Comparison of ENCODE assay signal across 6 cellular contexts in genomic region chr2:218216336-218216673, GRCh38. TPM values are rescaled to one million over a fixed set of nuclear protein-coding genes. Genes with fewer than 3 reads are reported as not detected.
DNase-seq lines count a peak whose midpoint lies in the region; ATAC-seq and TF ChIP-seq lines count a peak whose summit lies in the region.

No MANE protein-coding gene starts in this region.

- no peak for DNase-seq in CD4-positive, CD25-positive, alpha-beta regulatory T cell
- DNase-seq in activated B cell treated with CpG ODN at 0.5 μM for 24 hours (no peak), right lobe of liver (peak in 1 of 3 donors; percentile 39), NCI-H2227 (lab: John Stamatoyannopoulos, UW; ENCODE audit: unreplicated experiment) (no peak), NCI-H446 (lab: John Stamatoyannopoulos, UW) (no peak)
- DNase-seq in activated CD4-positive, alpha-beta T cell treated with anti-CD3 and anti-CD28 coated beads, Interleukin-2, amount 50 U/mL, for 4 hours = no peak

- peaks cover 36% of the 10 kb centered on the region for H3K4me1 ChIP-seq in CD4-positive, CD25-positive, alpha-beta regulatory T cell (ENCODE audit: control insufficient read depth, insufficient read depth, low read length, poor library complexity, severe bottlenecking)
- H3K4me1 ChIP-seq in right lobe of liver = peaks cover 0 to 19% (median 6%) of the 10 kb centered on the region in 4 donors

- peaks cover 23 to 41% (median 32%) of the 10 kb centered on the region in 4 donors for H3K4me1 Mint-ChIP-seq in CD4-positive, CD25-positive, alpha-beta regulatory T cell
- peaks cover 40% of the 10 kb centered on the region for H3K4me1 Mint-ChIP-seq in activated B cell treated with CpG ODN at 0.5 μM for 24 hours

- H3K27me3 Mint-ChIP-seq in CD4-positive, CD25-positive, alpha-beta regulatory T cell = peaks cover 5% of the 10 kb centered on the region
- no peaks in the 10 kb centered on the region for H3K27me3 Mint-ChIP-seq in activated B cell treated with CpG ODN at 0.5 μM for 24 hours

- ATAC-seq in CD4-positive, CD25-positive, alpha-beta regulatory T cell (ENCODE audit: low read depth in 2 of 2) = no peak
- ATAC-seq in activated B cell treated with CpG ODN at 0.5 μM for 24 hours (ENCODE audit: low read depth) (no peak), right lobe of liver (peak in 2 of 4 donors; percentile 1 to 2)

- TF ChIP-seq CTCF in activated B cell treated with CpG ODN at 0.5 μM for 24 hours (IDR thresholded peaks at IDR 0.05) = no peak
- no peak for TF ChIP-seq CTCF in right lobe of liver (IDR thresholded peaks at IDR 0.05)

- CTCF ChIA-PET in activated B cell treated with CpG ODN at 0.5 μM for 24 hours (lab: Charles Lee) = interaction anchor here (0.7 to 1.5 kb wide), 4 partner anchors 29 to 67 kb away, joined by 3 to 5 read pairs (median 3); partner anchors contain the start of genes AAMP and PNKD

- intact Hi-C loops in activated B cell treated with CpG ODN at 0.5 μM for 24 hours (cut with micrococcal nuclease) (loop anchor here (1.0 to 5.0 kb wide), 6 partner anchors 47 to 1172 kb away; partner anchors contain the start of genes CNOT9, CNPPD1, RETREG2 and RNF25), right lobe of liver (cut with DNase I) (no loop called here)

- WGBS in right lobe of liver (ENCODE audit: insufficient coverage, low coverage, low lambda C conversion rate, missing lambda C conversion rate) = 46% methylated on average over 9 of the region's 9 CpGs

- peak overlapping the region; percentile 87 to 99 (median 90) for H3K4me3 Mint-ChIP-seq in CD4-positive, CD25-positive, alpha-beta regulatory T cell
- peak overlapping the region; percentile 98 for H3K4me3 Mint-ChIP-seq in activated B cell treated with CpG ODN at 0.5 μM for 24 hours

- POLR2A ChIA-PET in activated B cell treated with CpG ODN at 0.5 μM for 24 hours (lab: Charles Lee) = interaction anchor here (0.6 to 7.9 kb wide), 14 partner anchors 13 to 352 kb away, joined by 3 to 211 read pairs (median 4); partner anchors contain the start of genes AAMP, CXCR1, GPBAR1 and PNKD

- peak overlapping the region; percentile 92 for H3K4me3 ChIP-seq in CD4-positive, CD25-positive, alpha-beta regulatory T cell (ENCODE audit: low read depth, low read length)
- H3K4me3 ChIP-seq in right lobe of liver = peak overlapping the region; percentile 83 to 91 (median 84)

- H3K27ac Mint-ChIP-seq in CD4-positive, CD25-positive, alpha-beta regulatory T cell = peak overlapping the region; percentile 97 to 99 (median 98)
- peak overlapping the region; percentile 99 for H3K27ac Mint-ChIP-seq in activated B cell treated with CpG ODN at 0.5 μM for 24 hours

- peaks cover 6% of the 10 kb centered on the region for H3K36me3 ChIP-seq in CD4-positive, CD25-positive, alpha-beta regulatory T cell (ENCODE audit: control insufficient read depth, insufficient read depth, low read length)
- H3K36me3 ChIP-seq in right lobe of liver = no peaks in the 10 kb centered on the region

- H3K9me3 ChIP-seq in CD4-positive, CD25-positive, alpha-beta regulatory T cell (ENCODE audit: control insufficient read depth in 2 of 2, low read length in 2 of 2) = no peaks in the 10 kb centered on the region
- H3K9me3 ChIP-seq in right lobe of liver = no peaks in the 10 kb centered on the region

- peak overlapping the region; percentile 98 for H3K27ac ChIP-seq in CD4-positive, CD25-positive, alpha-beta regulatory T cell (ENCODE audit: insufficient read depth, low read length, poor library complexity, severe bottlenecking)
- peak overlapping the region; percentile 64 to 92 (median 91) for H3K27ac ChIP-seq in right lobe of liver

- peaks cover 0 to 2% (median 0%) of the 10 kb centered on the region in 7 donors for H3K9me3 Mint-ChIP-seq in CD4-positive, CD25-positive, alpha-beta regulatory T cell
- no peaks in the 10 kb centered on the region for H3K9me3 Mint-ChIP-seq in activated B cell treated with CpG ODN at 0.5 μM for 24 hours

- TF ChIP-seq POLR2A in right lobe of liver (IDR thresholded peaks at IDR 0.05) = no peak

- H3K36me3 Mint-ChIP-seq in CD4-positive, CD25-positive, alpha-beta regulatory T cell = peaks cover 24% of the 10 kb centered on the region
- H3K36me3 Mint-ChIP-seq in activated B cell treated with CpG ODN at 0.5 μM for 24 hours (ENCODE audit: low read depth) = peaks cover 40% of the 10 kb centered on the region

- H3K27me3 ChIP-seq in CD4-positive, CD25-positive, alpha-beta regulatory T cell (ENCODE audit: control insufficient read depth, insufficient read depth, low read length) = no peaks in the 10 kb centered on the region
- H3K27me3 ChIP-seq in right lobe of liver = no peaks in the 10 kb centered on the region

RNA-seq across cellular contexts. Expression of gene ARPC2, which starts 0.7 kb away (rescaled TPM):
- 540 TPM for total RNA-seq in CD4-positive, CD25-positive, alpha-beta regulatory T cell
- polyA plus RNA-seq in CD4-positive, CD25-positive, alpha-beta regulatory T cell = 1,000 to 10,000 TPM in 2 of 4 donors, 100 to 1,000 TPM in 2; 741 to 1,050 (median 910) TPM
- total RNA-seq in activated B cell treated with CpG ODN at 0.5 μM for 24 hours = 711 and 737 TPM in 2 replicates
- total RNA-seq in right lobe of liver = 100 to 1,000 TPM in 1 of 6 experiments, 10 to 100 TPM in 5; 54.9 to 110 (median 78.1) TPM

RNA-seq across cellular contexts. Expression of gene GPBAR1, which starts 44.5 kb away (rescaled TPM):
- 1.2 TPM for total RNA-seq in CD4-positive, CD25-positive, alpha-beta regulatory T cell
- polyA plus RNA-seq in CD4-positive, CD25-positive, alpha-beta regulatory T cell = not detected
- total RNA-seq in activated B cell treated with CpG ODN at 0.5 μM for 24 hours (0.67 and 0.81 TPM in 2 replicates), right lobe of liver (1 to 10 TPM in 2 of 6 experiments, under 1 TPM in 4; 0.56 to 3.2 (median 0.94) TPM)

RNA-seq across cellular contexts. Expression of gene CXCR1, which starts 49.5 kb away (rescaled TPM):
- not detected for total RNA-seq in CD4-positive, CD25-positive, alpha-beta regulatory T cell
- polyA plus RNA-seq in CD4-positive, CD25-positive, alpha-beta regulatory T cell = under 1 TPM; 0.08 to 0.94 (median 0.46) TPM
- total RNA-seq in activated B cell treated with CpG ODN at 0.5 μM for 24 hours (not detected in 2 replicates), right lobe of liver (1 to 10 TPM in 2 of 6 experiments, under 1 TPM in 4; 0.40 to 1.6 (median 0.74) TPM)

RNA-seq across cellular contexts. Expression of gene AAMP, which starts 53.6 kb away (rescaled TPM):
- total RNA-seq in CD4-positive, CD25-positive, alpha-beta regulatory T cell = 55.8 TPM
- 10 to 100 TPM; 84.8 to 92.2 (median 87.8) TPM for polyA plus RNA-seq in CD4-positive, CD25-positive, alpha-beta regulatory T cell
- total RNA-seq in activated B cell treated with CpG ODN at 0.5 μM for 24 hours (63.4 and 63.6 TPM in 2 replicates), right lobe of liver (10 to 100 TPM; 40.0 to 99.5 (median 45.2) TPM)

RNA-seq across cellular contexts. Expression of gene PNKD, which starts 54.0 kb away (rescaled TPM):
- 21.9 TPM for total RNA-seq in CD4-positive, CD25-positive, alpha-beta regulatory T cell
- 100 to 1,000 TPM in 1 of 4 donors, 10 to 100 TPM in 3; 96.2 to 107 (median 98.8) TPM for polyA plus RNA-seq in CD4-positive, CD25-positive, alpha-beta regulatory T cell
- total RNA-seq in activated B cell treated with CpG ODN at 0.5 μM for 24 hours (21.0 and 23.7 TPM in 2 replicates), right lobe of liver (100 to 1,000 TPM in 4 of 6 experiments, 10 to 100 TPM in 2; 78.5 to 137 (median 115) TPM)
